In the genomic region with DNA sequence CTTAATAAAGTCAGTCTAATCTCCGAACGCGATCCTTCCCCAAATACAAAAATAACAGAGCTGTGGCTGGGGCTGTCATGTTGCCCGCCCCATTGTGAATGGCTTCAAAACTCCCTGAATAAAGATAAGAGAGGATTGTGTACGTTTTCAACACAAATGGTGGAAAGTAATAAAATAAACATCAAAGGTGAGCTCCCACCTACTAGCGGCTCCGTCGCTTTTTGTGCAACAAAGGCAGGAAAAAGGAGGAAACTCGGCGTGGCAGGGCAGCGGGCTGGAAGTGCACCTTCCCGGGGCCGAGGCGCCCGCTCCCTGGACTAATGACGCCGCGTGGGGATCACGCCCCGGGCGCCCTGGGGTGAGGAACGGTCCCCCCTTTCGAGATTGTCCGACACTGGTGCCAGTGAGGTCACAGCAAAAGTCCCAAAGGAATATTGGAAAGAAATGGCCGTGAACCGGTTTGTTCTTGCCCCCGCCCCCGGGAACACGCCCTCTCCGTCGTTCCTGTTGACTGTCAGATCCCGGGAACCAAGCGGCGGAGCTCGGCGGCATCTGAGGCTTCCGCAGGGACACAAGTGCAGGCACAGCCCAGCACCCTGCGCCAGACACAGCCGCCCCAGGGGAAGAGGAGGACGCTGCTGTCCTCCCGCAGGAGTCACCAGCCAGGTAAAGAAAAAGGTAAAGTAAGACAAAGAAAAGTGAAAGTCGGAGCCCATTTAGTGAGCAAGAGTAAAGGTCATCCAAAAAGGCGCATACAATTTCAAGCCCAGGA, we compare ENCODE assay signal across 9 cellular contexts. TPM values are rescaled to one million over a fixed set of nuclear protein-coding genes. Genes with fewer than 3 reads are reported as not detected.
DNase-seq lines count a peak whose midpoint lies in the region; ATAC-seq, FAIRE-seq and TF ChIP-seq lines count a peak whose summit lies in the region.
"Had no signal": no experiment of that assay in that cellular context is flagged by ENCODE, and none has a peak within 500 bp of the region (broad histone marks: within the 10 kb centered on the region; RNA-seq: fewer than 3 reads in every experiment).

No MANE protein-coding gene starts in this region.

- H3K18ac ChIP-seq in IMR-90 (ENCODE audit: low read depth, low read length): no peak overlapping the region

- H2BK20ac ChIP-seq in IMR-90 (ENCODE audit: low read depth, low read length): no peak overlapping the region

- no peak overlapping the region for H2BK120ac ChIP-seq in IMR-90 (ENCODE audit: low read depth, low read length)

- CTCF ChIA-PET in AG04449 (lab: Yijun Ruan, JAX): interaction anchor here (0.8 to 1.2 kb wide), 3 partner anchors 13 to 18 kb away, joined by 3 read pairs; no protein-coding TSS in a partner anchor
- CTCF ChIA-PET in IMR-90 (lab: Yijun Ruan, JAX): no interaction called here

- ATAC-seq in IMR-90 (ENCODE audit: low read depth) (0 out of 2 replicates have a peak, but pooled peaks have one; percentile 12), GM19463 (IDR thresholded peaks at IDR 0.05; ENCODE audit: unreplicated experiment) (no peak), GM18505 (IDR thresholded peaks at IDR 0.05; ENCODE audit: unreplicated experiment) (no peak)

- TF ChIP-seq POLR2A in IMR-90 (IDR thresholded peaks at IDR 0.05; ENCODE audit: low read depth, low read length): no peak
- no peak for TF ChIP-seq POLR2A in GM18505 (IDR thresholded peaks at IDR 0.05; ENCODE audit: borderline replicate concordance, extremely low read depth, insufficient read depth, insufficient read length)

- no peak overlapping the region for H2AK9ac ChIP-seq in IMR-90 (replicated peaks; ENCODE audit: low read depth, low read length, poor library complexity)

- H3K79me1 ChIP-seq in IMR-90 (ENCODE audit: low read depth in 1 of 2, low read length in 2 of 2): no peaks in the 10 kb centered on the region

- no peaks in the 10 kb centered on the region for H4K20me1 ChIP-seq in IMR-90 (ENCODE audit: insufficient read depth, low read length)

- BruUV-seq in IMR-90 (replicated peaks; lab: Mats Ljungman, UMichigan): no TSS peak

- TF ChIP-seq RAD21 in IMR-90 (IDR thresholded peaks at IDR 0.05; ENCODE audit: low read length): no peak

- peaks cover 64% of the 10 kb centered on the region for H3K27me3 ChIP-seq in IMR-90 (ENCODE audit: control insufficient read depth, insufficient read depth, low read length)
- H3K27me3 ChIP-seq in dorsolateral prefrontal cortex: peaks cover 0 to 70% (median 52%) of the 10 kb centered on the region in 45 donors
- H3K27me3 ChIP-seq in muscle layer of duodenum (ENCODE audit: low read depth, low read length): peaks cover 33% of the 10 kb centered on the region

- H3K4me1 ChIP-seq in IMR-90 (ENCODE audit: control insufficient read depth, insufficient read depth, low read length) (no peaks in the 10 kb centered on the region), muscle layer of duodenum (ENCODE audit: control insufficient read depth in 1 of 2, insufficient read depth in 2 of 2, low read length in 2 of 2) (peaks cover 0 to 30% of the 10 kb centered on the region in 2 donors)

- peak overlapping the region; percentile 79 for H3K4me2 ChIP-seq in IMR-90 (ENCODE audit: low read depth, low read length)

- 16% methylated on average over 14 of the region's 43 CpGs; no CpG with 5 or more reads in 1 of the 2 experiments for WGBS in IMR-90 (ENCODE audit: extremely low coverage in 2 of 2, insufficient read length in 1 of 2), 2 experiments

- H4K5ac ChIP-seq in IMR-90 (ENCODE audit: low read depth, low read length): no peak overlapping the region

- dilution Hi-C loops in IMR-90 (cut with HindIII; ENCODE audit: low sequenced_read_pairs, unreplicated experiment): no loop called here

- no peak overlapping the region for H3K23ac ChIP-seq in IMR-90 (ENCODE audit: low read depth, low read length)

- no peak overlapping the region for H3K9ac ChIP-seq in IMR-90 (ENCODE audit: low read depth, low read length)

- no peak overlapping the region for H2AK5ac ChIP-seq in IMR-90 (ENCODE audit: low read depth, low read length)

- H2BK5ac ChIP-seq in IMR-90 (ENCODE audit: low read depth, low read length, poor library complexity, severe bottlenecking): no peak overlapping the region

- no peak for FAIRE-seq in D721Med (lab: Jason Lieb, UNC)

- H3K36me3 ChIP-seq in IMR-90 (ENCODE audit: control insufficient read depth, insufficient read depth, low read length) (no peaks in the 10 kb centered on the region), muscle layer of duodenum (ENCODE audit: control insufficient read depth in 1 of 2, insufficient read depth in 2 of 2, low read length in 2 of 2) (no peaks in the 10 kb centered on the region)

- H3K9me1 ChIP-seq in IMR-90 (ENCODE audit: insufficient read depth, low read length): no peaks in the 10 kb centered on the region

- H3K9me3 ChIP-seq in IMR-90 (ENCODE audit: control insufficient read depth, insufficient read depth, low read length) (peaks cover 2% of the 10 kb centered on the region; the same call in 1 of the 2 replicates), muscle layer of duodenum (ENCODE audit: control insufficient read depth in 1 of 2, low read length in 2 of 2) (peaks cover 0 to 6% of the 10 kb centered on the region in 2 donors)

- H3K4me3 ChIP-seq in AG04449 (ENCODE audit: low read depth, low read length) (peak overlapping the region; percentile 52), IMR-90 (ENCODE audit: insufficient read depth, low read depth, low read length) (peak overlapping the region; percentile 37), dorsolateral prefrontal cortex (peak overlapping the region; percentile 15 to 72 (median 54)), muscle layer of duodenum (ENCODE audit: low read depth in 1 of 2, low read length in 2 of 2) (peak overlapping the region; percentile 69 to 78)

- POLR2A ChIA-PET in AG04449 (lab: Yijun Ruan, JAX): interaction anchor here (0.5 kb wide), 1 partner anchor 1747 kb away, joined by 3 read pairs; no protein-coding TSS in a partner anchor
- POLR2A ChIA-PET in IMR-90 (lab: Charles Lee; ENCODE audit: unreplicated experiment): no interaction called here

- DNase-seq in AG04449 (ENCODE audit: low read depth, low spot score): no peak
- no peak for DNase-seq in IMR-90
- peak in 2 of 10 donors; percentile 21 to 54 for DNase-seq in dorsolateral prefrontal cortex
- no peak for DNase-seq in D721Med (ENCODE audit: insufficient read length, low spot score)
- no peak for DNase-seq in AG08395 (ENCODE audit: low spot score)
- DNase-seq: NCI-H2081 treated with DMSO at 0.1 percent for 48 hours had no signal

- H3K27ac ChIP-seq in IMR-90 (ENCODE audit: insufficient read depth, low read length) (no peak overlapping the region), dorsolateral prefrontal cortex (peak overlapping the region in 45 of 59 donors; percentile 2 to 90 (median 74)), muscle layer of duodenum (ENCODE audit: low read length) (peak overlapping the region; percentile 56)

- no peak overlapping the region for H3K4ac ChIP-seq in IMR-90 (ENCODE audit: low read depth, low read length)

- in situ Hi-C loops in IMR-90 (cut with MboI; ENCODE audit: low sequenced_read_pairs): no loop called here

- H4K8ac ChIP-seq in IMR-90 (ENCODE audit: low read depth in 2 of 2, low read length in 2 of 2): no peak overlapping the region

- no peak overlapping the region for H3K56ac ChIP-seq in IMR-90 (ENCODE audit: extremely low read depth, insufficient read depth, low read length)

- intact Hi-C loops in IMR-90 (cut with micrococcal nuclease) (loop anchor here (5.0 kb wide), 1 partner anchor 76 kb away; the partner anchor contains the start of gene FOXF2), dorsolateral prefrontal cortex (cut with DNase I) (loop anchor here in 1 of 2 donors (10.0 kb wide), 1 partner anchor 516 kb away; no protein-coding TSS in a partner anchor)

- no peak overlapping the region for H2BK15ac ChIP-seq in IMR-90 (ENCODE audit: low read depth, low read length)

- no peak overlapping the region for H4K91ac ChIP-seq in IMR-90 (ENCODE audit: insufficient read depth, low read depth, low read length)

- TF ChIP-seq CTCF in AG04449 (IDR thresholded peaks at IDR 0.05; ENCODE audit: insufficient read depth, low read length, missing control alignments) (no peak), IMR-90 (conservative IDR thresholded peaks at IDR 0.05; ENCODE audit: low read depth, low read length) (no peak), dorsolateral prefrontal cortex (IDR thresholded peaks at IDR 0.05 in 54 of 56, conservative IDR thresholded peaks at IDR 0.05 in 2 of 56; ENCODE audit: low read depth in 1 of 56, partially characterized antibody in 56 of 56) (no peak), D721Med (IDR thresholded peaks at IDR 0.05; ENCODE audit: insufficient read depth, missing control alignments) (no peak)

- peak overlapping the region; percentile 73 for H2AFZ ChIP-seq in IMR-90 (replicated peaks; ENCODE audit: low read length, poor library complexity)

- no peak overlapping the region for H3K14ac ChIP-seq in IMR-90 (replicated peaks; ENCODE audit: low read depth, low read length)

TF ChIP-seq in IMR-90, 13 proteins besides CTCF, POLR2A, EP300 and RAD21:
- no peak for TF ChIP-seq FOS (IDR thresholded peaks at IDR 0.05; ENCODE audit: low read depth, low read length)
- no peak for TF ChIP-seq NFE2L2 (IDR thresholded peaks at IDR 0.05; ENCODE audit: low read depth, low read length)
- no peak for TF ChIP-seq MXI1 (IDR thresholded peaks at IDR 0.05; ENCODE audit: borderline replicate concordance, low read depth, low read length)
- no peak for TF ChIP-seq RFX5 (IDR thresholded peaks at IDR 0.05; ENCODE audit: low read depth, low read length)

RNA-seq across cellular contexts. Expression of gene FOXQ1, which starts 1.1 kb away (rescaled TPM):
- total RNA-seq in IMR-90 (2012; rRNA removed): not detected in 2 replicates
- polyA plus RNA-seq in IMR-90 (2012; rRNA removed): 0.09 TPM in 1 of 2 replicates, not detected in the other
- 0.02 and 0.07 TPM in 2 replicates for polyA plus RNA-seq in IMR-90 (2012; cell fraction: cytosol; rRNA removed)
- 0.11 and 0.12 TPM in 2 replicates for polyA plus RNA-seq in IMR-90 (2012; cell fraction: nucleus; rRNA removed; ENCODE audit: low replicate concordance)
- 10 to 100 TPM in 1 of 120 experiments, 1 to 10 TPM in 119; 1.4 to 10.0 (median 4.2) TPM for total RNA-seq in dorsolateral prefrontal cortex
